ENCODE assay signal across 1 cellular context in the genomic region with DNA sequence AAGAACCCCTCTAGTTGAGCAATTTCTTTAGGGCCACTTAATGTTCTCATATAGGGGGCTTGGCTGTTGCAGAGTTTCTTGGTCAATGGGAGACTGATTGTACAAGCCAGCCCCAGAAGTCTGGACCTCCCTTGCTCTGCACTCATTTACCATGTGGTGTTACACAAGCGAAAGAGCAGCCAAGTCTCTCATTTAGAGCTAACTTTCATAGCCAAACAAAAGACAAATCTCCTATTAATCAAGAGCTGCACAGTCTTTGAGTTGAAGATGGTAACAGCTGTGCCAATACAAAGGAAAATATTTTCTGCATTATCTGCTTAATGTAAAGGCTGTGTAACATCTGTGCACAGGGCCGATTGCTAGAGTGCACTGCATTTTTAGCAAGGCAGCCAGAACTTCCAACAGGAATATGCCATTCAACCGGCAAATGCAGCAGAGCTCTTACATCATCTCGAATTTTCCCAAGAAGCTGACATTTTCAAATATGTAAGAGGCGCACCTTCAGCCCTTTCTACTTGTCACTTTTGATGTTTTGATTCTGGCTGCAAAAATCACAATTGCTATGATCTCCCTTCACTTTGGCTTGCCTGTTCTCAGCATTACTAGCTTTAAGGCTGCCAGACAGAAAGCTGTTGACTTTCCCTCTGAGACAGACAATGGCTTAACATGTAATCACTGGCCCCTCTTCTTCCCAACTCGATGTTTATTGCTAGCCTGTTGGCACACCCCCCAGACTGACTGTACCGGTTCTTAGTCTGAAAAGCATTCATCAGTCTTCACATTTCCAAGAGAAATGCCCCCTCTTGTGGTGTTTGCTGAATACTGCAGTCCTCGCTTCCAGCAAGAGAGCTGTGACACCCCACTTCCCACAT.
TF ChIP-seq lines count a peak whose summit lies in the region.

No MANE protein-coding gene starts in this region.

TF ChIP-seq in HepG2, 621 proteins besides CTCF, POLR2A, EP300 and RAD21 (continued from another document and continues in another):
- TF ChIP-seq, protein P1, sequence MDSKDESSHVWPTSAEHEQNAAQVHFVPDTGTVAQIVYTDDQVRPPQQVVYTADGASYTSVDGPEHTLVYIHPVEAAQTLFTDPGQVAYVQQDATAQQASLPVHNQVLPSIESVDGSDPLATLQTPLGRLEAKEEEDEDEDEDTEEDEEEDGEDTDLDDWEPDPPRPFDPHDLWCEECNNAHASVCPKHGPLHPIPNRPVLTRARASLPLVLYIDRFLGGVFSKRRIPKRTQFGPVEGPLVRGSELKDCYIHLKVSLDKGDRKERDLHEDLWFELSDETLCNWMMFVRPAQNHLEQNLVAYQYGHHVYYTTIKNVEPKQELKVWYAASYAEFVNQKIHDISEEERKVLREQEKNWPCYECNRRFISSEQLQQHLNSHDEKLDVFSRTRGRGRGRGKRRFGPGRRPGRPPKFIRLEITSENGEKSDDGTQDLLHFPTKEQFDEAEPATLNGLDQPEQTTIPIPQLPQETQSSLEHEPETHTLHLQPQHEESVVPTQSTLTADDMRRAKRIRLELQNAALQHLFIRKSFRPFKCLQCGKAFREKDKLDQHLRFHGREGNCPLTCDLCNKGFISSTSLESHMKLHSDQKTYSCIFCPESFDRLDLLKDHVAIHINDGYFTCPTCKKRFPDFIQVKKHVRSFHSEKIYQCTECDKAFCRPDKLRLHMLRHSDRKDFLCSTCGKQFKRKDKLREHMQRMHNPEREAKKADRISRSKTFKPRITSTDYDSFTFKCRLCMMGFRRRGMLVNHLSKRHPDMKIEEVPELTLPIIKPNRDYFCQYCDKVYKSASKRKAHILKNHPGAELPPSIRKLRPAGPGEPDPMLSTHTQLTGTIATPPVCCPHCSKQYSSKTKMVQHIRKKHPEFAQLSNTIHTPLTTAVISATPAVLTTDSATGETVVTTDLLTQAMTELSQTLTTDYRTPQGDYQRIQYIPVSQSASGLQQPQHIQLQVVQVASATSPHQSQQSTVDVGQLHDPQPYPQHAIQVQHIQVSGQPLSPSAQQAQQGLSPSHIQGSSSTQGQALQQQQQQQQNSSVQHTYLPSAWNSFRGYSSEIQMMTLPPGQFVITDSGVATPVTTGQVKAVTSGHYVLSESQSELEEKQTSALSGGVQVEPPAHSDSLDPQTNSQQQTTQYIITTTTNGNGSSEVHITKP (CRISPR knock-in tag; IDR thresholded peaks at IDR 0.05; ENCODE audit: low read depth), result no peak
- TF ChIP-seq PPARG (CRISPR knock-in tag; conservative IDR thresholded peaks at IDR 0.05) (no peak; the same call in 1 of the 2 replicates), ZNF674 (CRISPR knock-in tag; IDR thresholded peaks at IDR 0.05; ENCODE audit: low read depth) (no peak), NR2F6 (IDR thresholded peaks at IDR 0.05) (no peak), NR2F6 (CRISPR knock-in tag; IDR thresholded peaks at IDR 0.05) (peak; percentile 21; the same call in 1 of the 2 replicates), ZNF34 (CRISPR knock-in tag; IDR thresholded peaks at IDR 0.05; ENCODE audit: borderline replicate concordance) (0 out of 2 replicates have a peak, but pooled peaks have one; percentile 44), GPN1 (CRISPR knock-in tag; IDR thresholded peaks at IDR 0.05; ENCODE audit: borderline replicate concordance) (no peak), ZIK1 (CRISPR knock-in tag; IDR thresholded peaks at IDR 0.05; ENCODE audit: borderline replicate concordance, low read depth) (no peak), KLF15 (CRISPR knock-in tag; IDR thresholded peaks at IDR 0.05; ENCODE audit: borderline replicate concordance) (no peak), PITX1 (CRISPR knock-in tag; IDR thresholded peaks at IDR 0.05) (0 out of 2 replicates have a peak, but pooled peaks have one; percentile 44), SALL2 (CRISPR knock-in tag; IDR thresholded peaks at IDR 0.05) (0 out of 2 replicates have a peak, but pooled peaks have one; percentile 51), SIX1 (CRISPR knock-in tag; IDR thresholded peaks at IDR 0.05; ENCODE audit: borderline replicate concordance) (peak; percentile 28; the same call in 1 of the 2 replicates), MIXL1 (CRISPR knock-in tag; IDR thresholded peaks at IDR 0.05) (no peak), TMF1 (CRISPR knock-in tag; IDR thresholded peaks at IDR 0.05; ENCODE audit: low read depth) (no peak), FOSL2 (CRISPR knock-in tag; IDR thresholded peaks at IDR 0.05) (peak; percentile 42; the same call in 1 of the 2 replicates), KMT2A (CRISPR knock-in tag; IDR thresholded peaks at IDR 0.05) (no peak), THYN1 (CRISPR knock-in tag; IDR thresholded peaks at IDR 0.05; ENCODE audit: borderline replicate concordance, low read depth) (no peak), XBP1 (CRISPR knock-in tag; IDR thresholded peaks at IDR 0.05) (no peak)
- TF ChIP-seq, protein P2, sequence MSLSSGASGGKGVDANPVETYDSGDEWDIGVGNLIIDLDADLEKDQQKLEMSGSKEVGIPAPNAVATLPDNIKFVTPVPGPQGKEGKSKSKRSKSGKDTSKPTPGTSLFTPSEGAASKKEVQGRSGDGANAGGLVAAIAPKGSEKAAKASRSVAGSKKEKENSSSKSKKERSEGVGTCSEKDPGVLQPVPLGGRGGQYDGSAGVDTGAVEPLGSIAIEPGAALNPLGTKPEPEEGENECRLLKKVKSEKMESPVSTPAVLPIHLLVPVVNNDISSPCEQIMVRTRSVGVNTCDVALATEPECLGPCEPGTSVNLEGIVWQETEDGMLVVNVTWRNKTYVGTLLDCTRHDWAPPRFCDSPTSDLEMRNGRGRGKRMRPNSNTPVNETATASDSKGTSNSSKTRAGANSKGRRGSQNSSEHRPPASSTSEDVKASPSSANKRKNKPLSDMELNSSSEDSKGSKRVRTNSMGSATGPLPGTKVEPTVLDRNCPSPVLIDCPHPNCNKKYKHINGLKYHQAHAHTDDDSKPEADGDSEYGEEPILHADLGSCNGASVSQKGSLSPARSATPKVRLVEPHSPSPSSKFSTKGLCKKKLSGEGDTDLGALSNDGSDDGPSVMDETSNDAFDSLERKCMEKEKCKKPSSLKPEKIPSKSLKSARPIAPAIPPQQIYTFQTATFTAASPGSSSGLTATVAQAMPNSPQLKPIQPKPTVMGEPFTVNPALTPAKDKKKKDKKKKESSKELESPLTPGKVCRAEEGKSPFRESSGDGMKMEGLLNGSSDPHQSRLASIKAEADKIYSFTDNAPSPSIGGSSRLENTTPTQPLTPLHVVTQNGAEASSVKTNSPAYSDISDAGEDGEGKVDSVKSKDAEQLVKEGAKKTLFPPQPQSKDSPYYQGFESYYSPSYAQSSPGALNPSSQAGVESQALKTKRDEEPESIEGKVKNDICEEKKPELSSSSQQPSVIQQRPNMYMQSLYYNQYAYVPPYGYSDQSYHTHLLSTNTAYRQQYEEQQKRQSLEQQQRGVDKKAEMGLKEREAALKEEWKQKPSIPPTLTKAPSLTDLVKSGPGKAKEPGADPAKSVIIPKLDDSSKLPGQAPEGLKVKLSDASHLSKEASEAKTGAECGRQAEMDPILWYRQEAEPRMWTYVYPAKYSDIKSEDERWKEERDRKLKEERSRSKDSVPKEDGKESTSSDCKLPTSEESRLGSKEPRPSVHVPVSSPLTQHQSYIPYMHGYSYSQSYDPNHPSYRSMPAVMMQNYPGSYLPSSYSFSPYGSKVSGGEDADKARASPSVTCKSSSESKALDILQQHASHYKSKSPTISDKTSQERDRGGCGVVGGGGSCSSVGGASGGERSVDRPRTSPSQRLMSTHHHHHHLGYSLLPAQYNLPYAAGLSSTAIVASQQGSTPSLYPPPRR (CRISPR knock-in tag; IDR thresholded peaks at IDR 0.05; ENCODE audit: borderline replicate concordance), result no peak
- TF ChIP-seq, protein P3, sequence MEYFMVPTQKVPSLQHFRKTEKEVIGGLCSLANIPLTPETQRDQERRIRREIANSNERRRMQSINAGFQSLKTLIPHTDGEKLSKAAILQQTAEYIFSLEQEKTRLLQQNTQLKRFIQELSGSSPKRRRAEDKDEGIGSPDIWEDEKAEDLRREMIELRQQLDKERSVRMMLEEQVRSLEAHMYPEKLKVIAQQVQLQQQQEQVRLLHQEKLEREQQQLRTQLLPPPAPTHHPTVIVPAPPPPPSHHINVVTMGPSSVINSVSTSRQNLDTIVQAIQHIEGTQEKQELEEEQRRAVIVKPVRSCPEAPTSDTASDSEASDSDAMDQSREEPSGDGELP (IDR thresholded peaks at IDR 0.05; ENCODE audit: borderline replicate concordance, low read depth), result no peak
- TF ChIP-seq, protein P4, sequence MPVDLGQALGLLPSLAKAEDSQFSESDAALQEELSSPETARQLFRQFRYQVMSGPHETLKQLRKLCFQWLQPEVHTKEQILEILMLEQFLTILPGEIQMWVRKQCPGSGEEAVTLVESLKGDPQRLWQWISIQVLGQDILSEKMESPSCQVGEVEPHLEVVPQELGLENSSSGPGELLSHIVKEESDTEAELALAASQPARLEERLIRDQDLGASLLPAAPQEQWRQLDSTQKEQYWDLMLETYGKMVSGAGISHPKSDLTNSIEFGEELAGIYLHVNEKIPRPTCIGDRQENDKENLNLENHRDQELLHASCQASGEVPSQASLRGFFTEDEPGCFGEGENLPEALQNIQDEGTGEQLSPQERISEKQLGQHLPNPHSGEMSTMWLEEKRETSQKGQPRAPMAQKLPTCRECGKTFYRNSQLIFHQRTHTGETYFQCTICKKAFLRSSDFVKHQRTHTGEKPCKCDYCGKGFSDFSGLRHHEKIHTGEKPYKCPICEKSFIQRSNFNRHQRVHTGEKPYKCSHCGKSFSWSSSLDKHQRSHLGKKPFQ (CRISPR knock-in tag; IDR thresholded peaks at IDR 0.05; ENCODE audit: insufficient replicate concordance), result no peak
- TF ChIP-seq, protein P5, sequence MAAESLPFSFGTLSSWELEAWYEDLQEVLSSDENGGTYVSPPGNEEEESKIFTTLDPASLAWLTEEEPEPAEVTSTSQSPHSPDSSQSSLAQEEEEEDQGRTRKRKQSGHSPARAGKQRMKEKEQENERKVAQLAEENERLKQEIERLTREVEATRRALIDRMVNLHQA (CRISPR knock-in tag; IDR thresholded peaks at IDR 0.05), result no peak
- TF ChIP-seq, protein P6, sequence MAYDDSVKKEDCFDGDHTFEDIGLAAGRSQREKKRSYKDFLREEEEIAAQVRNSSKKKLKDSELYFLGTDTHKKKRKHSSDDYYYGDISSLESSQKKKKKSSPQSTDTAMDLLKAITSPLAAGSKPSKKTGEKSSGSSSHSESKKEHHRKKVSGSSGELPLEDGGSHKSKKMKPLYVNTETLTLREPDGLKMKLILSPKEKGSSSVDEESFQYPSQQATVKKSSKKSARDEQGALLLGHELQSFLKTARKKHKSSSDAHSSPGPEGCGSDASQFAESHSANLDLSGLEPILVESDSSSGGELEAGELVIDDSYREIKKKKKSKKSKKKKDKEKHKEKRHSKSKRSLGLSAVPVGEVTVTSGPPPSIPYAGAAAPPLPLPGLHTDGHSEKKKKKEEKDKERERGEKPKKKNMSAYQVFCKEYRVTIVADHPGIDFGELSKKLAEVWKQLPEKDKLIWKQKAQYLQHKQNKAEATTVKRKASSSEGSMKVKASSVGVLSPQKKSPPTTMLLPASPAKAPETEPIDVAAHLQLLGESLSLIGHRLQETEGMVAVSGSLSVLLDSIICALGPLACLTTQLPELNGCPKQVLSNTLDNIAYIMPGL (CRISPR knock-in tag; IDR thresholded peaks at IDR 0.05; ENCODE audit: borderline replicate concordance in 1 of 2, low read depth in 1 of 2), result peak in 1 of 2 experiments; percentile 67; a peak in 3 of 4 replicates
- TF ChIP-seq, protein P7, sequence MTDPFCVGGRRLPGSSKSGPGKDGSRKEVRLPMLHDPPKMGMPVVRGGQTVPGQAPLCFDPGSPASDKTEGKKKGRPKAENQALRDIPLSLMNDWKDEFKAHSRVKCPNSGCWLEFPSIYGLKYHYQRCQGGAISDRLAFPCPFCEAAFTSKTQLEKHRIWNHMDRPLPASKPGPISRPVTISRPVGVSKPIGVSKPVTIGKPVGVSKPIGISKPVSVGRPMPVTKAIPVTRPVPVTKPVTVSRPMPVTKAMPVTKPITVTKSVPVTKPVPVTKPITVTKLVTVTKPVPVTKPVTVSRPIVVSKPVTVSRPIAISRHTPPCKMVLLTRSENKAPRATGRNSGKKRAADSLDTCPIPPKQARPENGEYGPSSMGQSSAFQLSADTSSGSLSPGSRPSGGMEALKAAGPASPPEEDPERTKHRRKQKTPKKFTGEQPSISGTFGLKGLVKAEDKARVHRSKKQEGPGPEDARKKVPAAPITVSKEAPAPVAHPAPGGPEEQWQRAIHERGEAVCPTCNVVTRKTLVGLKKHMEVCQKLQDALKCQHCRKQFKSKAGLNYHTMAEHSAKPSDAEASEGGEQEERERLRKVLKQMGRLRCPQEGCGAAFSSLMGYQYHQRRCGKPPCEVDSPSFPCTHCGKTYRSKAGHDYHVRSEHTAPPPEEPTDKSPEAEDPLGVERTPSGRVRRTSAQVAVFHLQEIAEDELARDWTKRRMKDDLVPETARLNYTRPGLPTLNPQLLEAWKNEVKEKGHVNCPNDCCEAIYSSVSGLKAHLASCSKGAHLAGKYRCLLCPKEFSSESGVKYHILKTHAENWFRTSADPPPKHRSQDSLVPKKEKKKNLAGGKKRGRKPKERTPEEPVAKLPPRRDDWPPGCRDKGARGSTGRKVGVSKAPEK (CRISPR knock-in tag; IDR thresholded peaks at IDR 0.05; ENCODE audit: borderline replicate concordance), result peak; percentile 67; the same call in 1 of the 2 replicates
- TF ChIP-seq, protein P8, sequence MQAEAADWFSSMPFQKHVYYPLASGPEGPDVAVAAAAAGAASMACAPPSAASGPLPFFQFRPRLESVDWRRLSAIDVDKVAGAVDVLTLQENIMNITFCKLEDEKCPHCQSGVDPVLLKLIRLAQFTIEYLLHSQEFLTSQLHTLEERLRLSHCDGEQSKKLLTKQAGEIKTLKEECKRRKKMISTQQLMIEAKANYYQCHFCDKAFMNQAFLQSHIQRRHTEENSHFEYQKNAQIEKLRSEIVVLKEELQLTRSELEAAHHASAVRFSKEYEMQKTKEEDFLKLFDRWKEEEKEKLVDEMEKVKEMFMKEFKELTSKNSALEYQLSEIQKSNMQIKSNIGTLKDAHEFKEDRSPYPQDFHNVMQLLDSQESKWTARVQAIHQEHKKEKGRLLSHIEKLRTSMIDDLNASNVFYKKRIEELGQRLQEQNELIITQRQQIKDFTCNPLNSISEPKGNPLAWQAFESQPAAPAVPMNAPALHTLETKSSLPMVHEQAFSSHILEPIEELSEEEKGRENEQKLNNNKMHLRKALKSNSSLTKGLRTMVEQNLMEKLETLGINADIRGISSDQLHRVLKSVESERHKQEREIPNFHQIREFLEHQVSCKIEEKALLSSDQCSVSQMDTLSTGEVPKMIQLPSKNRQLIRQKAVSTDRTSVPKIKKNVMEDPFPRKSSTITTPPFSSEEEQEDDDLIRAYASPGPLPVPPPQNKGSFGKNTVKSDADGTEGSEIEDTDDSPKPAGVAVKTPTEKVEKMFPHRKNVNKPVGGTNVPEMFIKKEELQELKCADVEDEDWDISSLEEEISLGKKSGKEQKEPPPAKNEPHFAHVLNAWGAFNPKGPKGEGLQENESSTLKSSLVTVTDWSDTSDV (CRISPR knock-in tag; IDR thresholded peaks at IDR 0.05), result no peak
- TF ChIP-seq, protein P9, sequence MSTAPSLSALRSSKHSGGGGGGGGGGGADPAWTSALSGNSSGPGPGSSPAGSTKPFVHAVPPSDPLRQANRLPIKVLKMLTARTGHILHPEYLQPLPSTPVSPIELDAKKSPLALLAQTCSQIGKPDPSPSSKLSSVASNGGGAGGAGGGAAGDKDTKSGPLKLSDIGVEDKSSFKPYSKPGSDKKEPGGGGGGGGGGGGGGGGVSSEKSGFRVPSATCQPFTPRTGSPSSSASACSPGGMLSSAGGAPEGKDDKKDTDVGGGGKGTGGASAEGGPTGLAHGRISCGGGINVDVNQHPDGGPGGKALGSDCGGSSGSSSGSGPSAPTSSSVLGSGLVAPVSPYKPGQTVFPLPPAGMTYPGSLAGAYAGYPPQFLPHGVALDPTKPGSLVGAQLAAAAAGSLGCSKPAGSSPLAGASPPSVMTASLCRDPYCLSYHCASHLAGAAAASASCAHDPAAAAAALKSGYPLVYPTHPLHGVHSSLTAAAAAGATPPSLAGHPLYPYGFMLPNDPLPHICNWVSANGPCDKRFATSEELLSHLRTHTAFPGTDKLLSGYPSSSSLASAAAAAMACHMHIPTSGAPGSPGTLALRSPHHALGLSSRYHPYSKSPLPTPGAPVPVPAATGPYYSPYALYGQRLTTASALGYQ (CRISPR knock-in tag; IDR thresholded peaks at IDR 0.05), result no peak
